ENCODE assay signal across 8 cellular contexts in genomic region chr11:62593434-62594044, GRCh38. TPM values are rescaled to one million over a fixed set of nuclear protein-coding genes. Genes with fewer than 3 reads are reported as not detected.
DNase-seq lines count a peak whose midpoint lies in the region; ATAC-seq and TF ChIP-seq lines count a peak whose summit lies in the region.

No MANE protein-coding gene starts in this region.

- peaks cover 24 to 40% of the 10 kb centered on the region in 2 experiments for H3K4me1 ChIP-seq in HCT116 (ENCODE audit: control insufficient read depth in 1 of 2, insufficient read depth in 2 of 2, low read length in 2 of 2)
- peaks cover 10% of the 10 kb centered on the region for H3K4me1 ChIP-seq in fibroblast of lung (ENCODE audit: control insufficient read depth, extremely low read depth, insufficient read depth, low read length)
- peaks cover 7 to 8% of the 10 kb centered on the region in 2 donors for H3K4me1 ChIP-seq in neuronal stem cell (ENCODE audit: control insufficient read depth in 2 of 2, insufficient read depth in 1 of 2, low read depth in 1 of 2, low read length in 2 of 2)
- H3K4me1 ChIP-seq in testis, result peaks cover 22% of the 10 kb centered on the region

- no peaks in the 10 kb centered on the region for H4K20me1 ChIP-seq in HCT116 (ENCODE audit: insufficient read depth)
- H4K20me1 ChIP-seq in fibroblast of lung (ENCODE audit: control insufficient read depth, extremely low read depth, insufficient read depth, low read length), result no peaks in the 10 kb centered on the region

- peaks cover 61% of the 10 kb centered on the region for H3K79me2 ChIP-seq in HCT116 (ENCODE audit: insufficient read depth, low read length)
- peaks cover 21% of the 10 kb centered on the region for H3K79me2 ChIP-seq in fibroblast of lung (ENCODE audit: control insufficient read depth, insufficient read depth, low read length)

- peak overlapping the region; percentile 93 for H3K27ac Mint-ChIP-seq in activated T-cell treated with anti-CD3 and anti-CD28 coated beads, Interleukin-2, amount 50 U/mL, for 24 hours

- RAD21 ChIA-PET in HCT116 (lab: Charles Lee; ENCODE audit: low non-redundant PET in 1 of 2, low total read pairs in 2 of 2, uncharacterized antibody in 2 of 2, unreplicated experiment in 2 of 2), result no interaction called here

- H3K14ac ChIP-seq in neuronal stem cell (ENCODE audit: low read length), result no peak overlapping the region

- no TSS peak for BruUV-seq in HCT116 (replicated peaks; lab: Mats Ljungman, UMichigan)

- H2BK12ac ChIP-seq in neuronal stem cell (ENCODE audit: low read length), result no peak overlapping the region

- no peaks in the 10 kb centered on the region for H3K27me3 Mint-ChIP-seq in activated T-cell treated with anti-CD3 and anti-CD28 coated beads, Interleukin-2, amount 50 U/mL, for 24 hours

- DNase-seq in BJ (ENCODE audit: low read depth) (no peak), HCT116 (ENCODE audit: low read depth, low spot score) (no peak), OCI-M1 (lab: John Stamatoyannopoulos, UW) (peak; percentile 89), fibroblast of lung (ENCODE audit: low read depth in 2 of 2) (peak; percentile 66 to 78), neuronal stem cell (ENCODE audit: low spot score) (peak; percentile 70), testis (peak; percentile 83)
- peak; percentile 81 for DNase-seq in activated T-cell treated with anti-CD3 and anti-CD28 coated beads, Interleukin-2, amount 50 U/mL, for 24 hours

- no CpG with 5 or more reads among the region's 13 CpGs for WGBS in neuronal stem cell (ENCODE audit: extremely low coverage in 2 of 2, insufficient read length in 2 of 2, insufficient replicate concordance in 1 of 2), 2 donors
- WGBS in testis, 2 donors, result 60 to 66% methylated on average over 11 to 13 of the region's 13 CpGs

- no peak overlapping the region for H2BK15ac ChIP-seq in neuronal stem cell (ENCODE audit: low read length)

- peaks cover 66% of the 10 kb centered on the region for H3K4me1 Mint-ChIP-seq in activated T-cell treated with anti-CD3 and anti-CD28 coated beads, Interleukin-2, amount 50 U/mL, for 24 hours (ENCODE audit: low read depth)

- TF ChIP-seq RAD21 in HCT116 (IDR thresholded peaks at IDR 0.05; ENCODE audit: low read depth), result no peak

- H3K18ac ChIP-seq in neuronal stem cell (ENCODE audit: low read length), result no peak overlapping the region

- no peaks in the 10 kb centered on the region for H3K27me3 ChIP-seq in BJ (ENCODE audit: control insufficient read depth, insufficient read depth, low read length)
- no peaks in the 10 kb centered on the region for H3K27me3 ChIP-seq in HCT116 (ENCODE audit: insufficient read depth, low read length)
- no peaks in the 10 kb centered on the region for H3K27me3 ChIP-seq in fibroblast of lung (ENCODE audit: control insufficient read depth, insufficient read depth, low read length)
- H3K27me3 ChIP-seq in neuronal stem cell (ENCODE audit: control insufficient read depth in 3 of 3, insufficient read depth in 3 of 3, low read depth in 1 of 3, low read length in 3 of 3), result no peaks in the 10 kb centered on the region
- no peaks in the 10 kb centered on the region for H3K27me3 ChIP-seq in testis

- no peak overlapping the region for H3K9ac ChIP-seq in HCT116 (ENCODE audit: low read length)
- no peak overlapping the region for H3K9ac ChIP-seq in fibroblast of lung (ENCODE audit: insufficient read depth, low read length)
- H3K9ac ChIP-seq in neuronal stem cell (ENCODE audit: low read depth, low read length, poor library complexity), result no peak overlapping the region

- H3K23ac ChIP-seq in neuronal stem cell (ENCODE audit: low read depth, low read length, poor library complexity), result peak overlapping the region; percentile 60

- no peak overlapping the region for H4K91ac ChIP-seq in neuronal stem cell (ENCODE audit: low read depth, low read length, poor library complexity)

- no peak overlapping the region for H2BK120ac ChIP-seq in neuronal stem cell (ENCODE audit: low read depth, low read length)

- peak overlapping the region; percentile 49; the same call in 1 of the 2 replicates for H3K27ac ChIP-seq in HCT116 (ENCODE audit: low read depth, low read length)
- no peak overlapping the region for H3K27ac ChIP-seq in fibroblast of lung (ENCODE audit: insufficient read depth, low read length)
- H3K27ac ChIP-seq in neuronal stem cell (replicated peaks; ENCODE audit: low read length), result no peak overlapping the region
- H3K27ac ChIP-seq in testis, result no peak overlapping the region

- TF ChIP-seq CTCF in BJ (IDR thresholded peaks at IDR 0.05; ENCODE audit: insufficient read depth, low read depth, low read length) (peak; percentile 73), HCT116 (IDR thresholded peaks at IDR 0.05 in 2 of 3, conservative IDR thresholded peaks at IDR 0.05 in 1 of 3; ENCODE audit: borderline replicate concordance in 1 of 3, insufficient read depth in 1 of 3, low read depth in 2 of 3, low read length in 2 of 3) (peak in 2 of 3 experiments; percentile 69 to 83; a peak in 4 of 6 replicates), fibroblast of lung (conservative IDR thresholded peaks at IDR 0.05 in 1 of 2, IDR thresholded peaks at IDR 0.05 in 1 of 2; ENCODE audit: low read depth in 1 of 2, low read length in 2 of 2) (peak; percentile 53 to 66), testis (IDR thresholded peaks at IDR 0.05) (peak in 2 of 3 experiments; percentile 24 to 32)

- CTCF ChIA-PET in BJ (lab: Yijun Ruan, JAX), result interaction anchor here (0.8 to 3.2 kb wide), 14 partner anchors 15 to 199 kb away, joined by 3 to 16 read pairs (median 7); partner anchors contain the start of genes C11orf98, CSKMT, EML3 and LRRN4CL
- CTCF ChIA-PET in HCT116 (lab: Charles Lee), result interaction anchor here (0.8 to 2.9 kb wide), 7 partner anchors 8 to 199 kb away, joined by 3 to 20 read pairs (median 5); partner anchors contain the start of genes EML3 and MTA2

- no peak overlapping the region for H2BK5ac ChIP-seq in neuronal stem cell (ENCODE audit: low read length)

- H3K4me3 ChIP-seq in BJ (ENCODE audit: low read depth, low read length), result no peak overlapping the region
- no peak overlapping the region for H3K4me3 ChIP-seq in HCT116 (replicated peaks in 1 of 2; ENCODE audit: low read depth in 1 of 2, low read length in 2 of 2)
- H3K4me3 ChIP-seq in fibroblast of lung (replicated peaks in 1 of 4; ENCODE audit: control extremely low read depth in 1 of 4, insufficient read depth in 1 of 4, low read depth in 3 of 4, low read length in 4 of 4), result no peak overlapping the region
- H3K4me3 ChIP-seq in neuronal stem cell (ENCODE audit: low read length in 2 of 2), result no peak overlapping the region
- H3K4me3 ChIP-seq in testis, result no peak overlapping the region

- H3K4ac ChIP-seq in neuronal stem cell (ENCODE audit: low read length), result no peak overlapping the region

- TF ChIP-seq POLR2A in HCT116 (IDR thresholded peaks at IDR 0.05; ENCODE audit: borderline replicate concordance, extremely low read depth, insufficient read depth, insufficient read length) (no peak), testis (IDR thresholded peaks at IDR 0.05) (no peak)

- peaks cover 29% of the 10 kb centered on the region for H3K36me3 ChIP-seq in BJ (ENCODE audit: control insufficient read depth, insufficient read depth, low read length)
- H3K36me3 ChIP-seq in HCT116 (ENCODE audit: control insufficient read depth in 1 of 2, insufficient read depth in 2 of 2, low read length in 2 of 2), result peaks cover 41 to 59% of the 10 kb centered on the region in 2 experiments; a peak in 3 of 4 replicates
- H3K36me3 ChIP-seq in fibroblast of lung (ENCODE audit: control insufficient read depth, insufficient read depth, low read length), result peaks cover 24% of the 10 kb centered on the region
- H3K36me3 ChIP-seq in neuronal stem cell (replicated peaks in 1 of 2; ENCODE audit: control insufficient read depth in 2 of 2, insufficient read depth in 2 of 2, low read length in 2 of 2), result peaks cover 47 to 66% of the 10 kb centered on the region in 2 donors
- no peaks in the 10 kb centered on the region for H3K36me3 ChIP-seq in testis (ENCODE audit: low read depth, missing control alignments)

- peak overlapping the region; percentile 83 for H4K8ac ChIP-seq in neuronal stem cell (ENCODE audit: low read depth, low read length)

- no peaks in the 10 kb centered on the region for H3K9me3 Mint-ChIP-seq in activated T-cell treated with anti-CD3 and anti-CD28 coated beads, Interleukin-2, amount 50 U/mL, for 24 hours

- H3K79me1 ChIP-seq in neuronal stem cell (ENCODE audit: low read depth, low read length), result peaks cover 3% of the 10 kb centered on the region

- no peak overlapping the region for H2AFZ ChIP-seq in HCT116 (ENCODE audit: low read depth, low read length, poor library complexity, severe bottlenecking)
- H2AFZ ChIP-seq in fibroblast of lung (ENCODE audit: low read length), result no peak overlapping the region
- no peak overlapping the region for H2AFZ ChIP-seq in neuronal stem cell (ENCODE audit: low read length)

- H3K9me3 ChIP-seq in HCT116 (ENCODE audit: control insufficient read depth in 1 of 2, insufficient read depth in 1 of 2, low read depth in 1 of 2, low read length in 2 of 2), result no peaks in the 10 kb centered on the region
- no peaks in the 10 kb centered on the region for H3K9me3 ChIP-seq in fibroblast of lung (ENCODE audit: control insufficient read depth, insufficient read depth, low read depth, low read length)
- H3K9me3 ChIP-seq in neuronal stem cell (replicated peaks in 1 of 2; ENCODE audit: control insufficient read depth in 2 of 2, insufficient read depth in 1 of 2, low read depth in 1 of 2, low read length in 2 of 2), result no peaks in the 10 kb centered on the region
- no peaks in the 10 kb centered on the region for H3K9me3 ChIP-seq in testis

- POLR2A ChIA-PET in BJ (lab: Charles Lee) (no interaction called here), HCT116 (lab: Charles Lee) (interaction anchor here (1.1 to 3.6 kb wide), 6 partner anchors 9 to 169 kb away, joined by 3 to 52 read pairs (median 24); partner anchors contain the start of genes B3GAT3, C11orf98, CSKMT and EEF1G)

- no peaks in the 10 kb centered on the region for H3K9me2 ChIP-seq in HCT116 (ENCODE audit: insufficient read depth)

- intact Hi-C loops in HCT116 (cut with micrococcal nuclease), result loop anchor here (5.0 kb wide), 2 partner anchors 59 to 79 kb away; partner anchors contain the start of genes INTS5, LBHD1 and UQCC3
- intact Hi-C loops in testis (cut with DNase I; ENCODE audit: low total_unique reads), result no loop called here

- peak overlapping the region; percentile 66 for H3K4me3 Mint-ChIP-seq in activated T-cell treated with anti-CD3 and anti-CD28 coated beads, Interleukin-2, amount 50 U/mL, for 24 hours

- peak overlapping the region; percentile 11 for H2AK5ac ChIP-seq in neuronal stem cell (ENCODE audit: low read depth, low read length)

- H3K4me2 ChIP-seq in HCT116 (ENCODE audit: low read length) (no peak overlapping the region), fibroblast of lung (ENCODE audit: extremely low read depth, insufficient read depth, low read length) (no peak overlapping the region), neuronal stem cell (ENCODE audit: insufficient read depth, low read length, poor library complexity, severe bottlenecking) (no peak overlapping the region)

- peaks cover 93% of the 10 kb centered on the region for H3K36me3 Mint-ChIP-seq in activated T-cell treated with anti-CD3 and anti-CD28 coated beads, Interleukin-2, amount 50 U/mL, for 24 hours (ENCODE audit: low read depth)

- peak; percentile 46 for ATAC-seq in HCT116
- no peak for ATAC-seq in GM18909 (IDR thresholded peaks at IDR 0.05; ENCODE audit: poor library complexity, unreplicated experiment)

RNA-seq across cellular contexts. Expression of gene TUT1, which starts 2.2 kb away (rescaled TPM):
- polyA plus RNA-seq in BJ (2011; rRNA removed), result 6.4 and 9.9 TPM in 2 replicates
- polyA minus RNA-seq in BJ (2011; rRNA and poly(A)+ RNA removed), result 2.8 and 4.5 TPM in 2 replicates
- 49.0 TPM for total RNA-seq in HCT116 (2021; ENCODE audit: unreplicated experiment)
- polyA plus RNA-seq in HCT116 (2012), result 23.7 and 25.5 TPM in 2 replicates
- total RNA-seq in fibroblast of lung, result 6.9 and 7.8 TPM in 2 replicates
- 5.5 and 6.8 TPM in 2 replicates for polyA plus RNA-seq in fibroblast of lung
- polyA plus RNA-seq in fibroblast of lung (2012), result 7.1 and 9.5 TPM in 2 replicates
- 5.9 and 7.1 TPM in 2 replicates for polyA minus RNA-seq in fibroblast of lung (ENCODE audit: low replicate concordance)
- polyA plus RNA-seq in neuronal stem cell (2013, experiment 1 of 2), result 14.3 TPM
- 14.6 TPM for polyA plus RNA-seq in neuronal stem cell (2013, experiment 2 of 2)
- total RNA-seq in testis, result 10 to 100 TPM; 24.3 to 30.0 TPM
- polyA plus RNA-seq in testis (ENCODE audit: insufficient read depth, low read depth, low replicate concordance), result 25.0 TPM

RNA-seq across cellular contexts. Expression of gene MTA2, which starts 8.1 kb away (rescaled TPM):
- polyA plus RNA-seq in BJ (2011; rRNA removed) (16.4 and 17.8 TPM in 2 replicates), fibroblast of lung (31.4 and 33.6 TPM in 2 replicates), testis (ENCODE audit: insufficient read depth, low read depth, low replicate concordance) (87.6 TPM)
- 42.7 and 47.1 TPM in 2 replicates for polyA minus RNA-seq in BJ (2011; rRNA and poly(A)+ RNA removed)
- total RNA-seq in HCT116 (2021; ENCODE audit: unreplicated experiment) (98.9 TPM), fibroblast of lung (117 and 124 TPM in 2 replicates), testis (100 to 1,000 TPM in 1 of 2 donors, 10 to 100 TPM in 1; 97.2 to 115 TPM)
- 61.2 and 68.3 TPM in 2 replicates for polyA plus RNA-seq in HCT116 (2012)
- 65.0 and 77.5 TPM in 2 replicates for polyA plus RNA-seq in fibroblast of lung (2012)
- 73.0 and 89.7 TPM in 2 replicates for polyA minus RNA-seq in fibroblast of lung (ENCODE audit: low replicate concordance)
- polyA plus RNA-seq in neuronal stem cell (2013, experiment 1 of 2), result 61.4 TPM
- polyA plus RNA-seq in neuronal stem cell (2013, experiment 2 of 2), result 60.5 TPM

RNA-seq across cellular contexts. Expression of gene EML3, which starts 19.0 kb away (rescaled TPM):
- polyA plus RNA-seq in BJ (2011; rRNA removed) (18.9 and 26.5 TPM in 2 replicates), fibroblast of lung (17.8 and 22.6 TPM in 2 replicates), testis (ENCODE audit: insufficient read depth, low read depth, low replicate concordance) (29.3 TPM)
- polyA minus RNA-seq in BJ (2011; rRNA and poly(A)+ RNA removed), result 15.0 and 19.0 TPM in 2 replicates
- total RNA-seq in HCT116 (2021; ENCODE audit: unreplicated experiment) (124 TPM), fibroblast of lung (17.5 and 20.5 TPM in 2 replicates), testis (10 to 100 TPM; 39.3 to 57.8 TPM)
- 65.7 and 71.8 TPM in 2 replicates for polyA plus RNA-seq in HCT116 (2012)
- polyA plus RNA-seq in fibroblast of lung (2012), result 27.5 and 34.0 TPM in 2 replicates
- polyA minus RNA-seq in fibroblast of lung (ENCODE audit: low replicate concordance), result 37.1 and 108 TPM in 2 replicates
- 22.2 TPM for polyA plus RNA-seq in neuronal stem cell (2013, experiment 1 of 2)
- 21.7 TPM for polyA plus RNA-seq in neuronal stem cell (2013, experiment 2 of 2)

RNA-seq across cellular contexts. Expression of gene ROM1, which starts 19.5 kb away (rescaled TPM):
- polyA plus RNA-seq in BJ (2011; rRNA removed), result 2.1 and 2.2 TPM in 2 replicates
- polyA minus RNA-seq in BJ (2011; rRNA and poly(A)+ RNA removed), result 0.57 and 2.2 TPM in 2 replicates
- total RNA-seq in HCT116 (2021; ENCODE audit: unreplicated experiment), result 2.7 TPM
- polyA plus RNA-seq in HCT116 (2012), result 1.7 and 2.0 TPM in 2 replicates
- total RNA-seq in fibroblast of lung, result 8.5 and 9.9 TPM in 2 replicates
- 1.7 and 3.0 TPM in 2 replicates for polyA plus RNA-seq in fibroblast of lung
- polyA plus RNA-seq in fibroblast of lung (2012), result 6.3 and 7.5 TPM in 2 replicates
- 2.4 and 7.7 TPM in 2 replicates for polyA minus RNA-seq in fibroblast of lung (ENCODE audit: low replicate concordance)
- 0.95 TPM for polyA plus RNA-seq in neuronal stem cell (2013, experiment 1 of 2)
- polyA plus RNA-seq in neuronal stem cell (2013, experiment 2 of 2), result 0.58 TPM
- 1 to 10 TPM; 6.1 to 9.7 TPM for total RNA-seq in testis
- 9.0 TPM for polyA plus RNA-seq in testis (ENCODE audit: insufficient read depth, low read depth, low replicate concordance)

RNA-seq across cellular contexts. Expression of gene EEF1G, which starts 19.8 kb away (rescaled TPM):
- polyA plus RNA-seq in BJ (2011; rRNA removed), result 2,358 and 2,459 TPM in 2 replicates
- polyA minus RNA-seq in BJ (2011; rRNA and poly(A)+ RNA removed), result 990 and 1,705 TPM in 2 replicates
- total RNA-seq in HCT116 (2021; ENCODE audit: unreplicated experiment), result 1,901 TPM
- polyA plus RNA-seq in HCT116 (2012), result 2,991 and 3,021 TPM in 2 replicates
- total RNA-seq in fibroblast of lung, result 1,405 and 1,825 TPM in 2 replicates
- 1,308 and 1,333 TPM in 2 replicates for polyA plus RNA-seq in fibroblast of lung
- 1,642 and 1,675 TPM in 2 replicates for polyA plus RNA-seq in fibroblast of lung (2012)
- 2,187 and 2,476 TPM in 2 replicates for polyA minus RNA-seq in fibroblast of lung (ENCODE audit: low replicate concordance)
- polyA plus RNA-seq in neuronal stem cell (2013, experiment 1 of 2), result 2,514 TPM
- 2,457 TPM for polyA plus RNA-seq in neuronal stem cell (2013, experiment 2 of 2)
- total RNA-seq in testis, result 100 to 1,000 TPM; 607 to 868 TPM
- polyA plus RNA-seq in testis (ENCODE audit: insufficient read depth, low read depth, low replicate concordance), result 1,165 TPM

Comparison
In these comparisons a context has a peak if more than half of its experiments do, and no peak if none do; other contexts are left out.
1. DNase-seq: peak in OCI-M1 (single experiment), activated T-cell treated with anti-CD3 and anti-CD28 coated beads, Interleukin-2, amount 50 U/mL, for 24 hours (single experiment), fibroblast of lung (2 of 2), neuronal stem cell (single experiment) and testis (single experiment); none in BJ (single experiment) and HCT116 (single experiment).
2. Peak in every context shown above with its lines, with median percentiles within 50 percentile points of each other: CTCF ChIP-seq.